In the genomic region with DNA sequence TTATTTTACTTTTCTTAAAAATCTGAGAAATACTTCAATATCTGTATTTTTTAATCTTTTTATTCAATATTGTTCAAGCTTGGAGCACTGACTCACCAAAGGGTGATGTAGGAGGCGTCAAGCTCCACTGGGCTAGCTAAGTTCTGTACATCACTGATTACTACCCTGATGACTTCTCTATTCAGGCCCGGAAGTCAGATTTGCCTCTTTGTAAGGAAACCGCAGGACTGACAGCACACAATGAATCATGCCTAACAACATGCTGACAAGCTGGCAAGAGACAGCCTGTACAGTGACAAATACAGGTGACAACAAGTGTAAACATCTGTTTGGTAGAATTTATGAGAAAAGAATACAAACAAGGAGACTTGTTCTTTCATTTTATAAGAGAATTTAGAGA, we compare ENCODE assay signal across 1 cellular context.
TF ChIP-seq lines count a peak whose summit lies in the region.

No MANE protein-coding gene starts in this region.

TF ChIP-seq in K562, 482 proteins besides CTCF, POLR2A, EP300 and RAD21 (continued from another document and continues in another):
- TF ChIP-seq, protein P1, sequence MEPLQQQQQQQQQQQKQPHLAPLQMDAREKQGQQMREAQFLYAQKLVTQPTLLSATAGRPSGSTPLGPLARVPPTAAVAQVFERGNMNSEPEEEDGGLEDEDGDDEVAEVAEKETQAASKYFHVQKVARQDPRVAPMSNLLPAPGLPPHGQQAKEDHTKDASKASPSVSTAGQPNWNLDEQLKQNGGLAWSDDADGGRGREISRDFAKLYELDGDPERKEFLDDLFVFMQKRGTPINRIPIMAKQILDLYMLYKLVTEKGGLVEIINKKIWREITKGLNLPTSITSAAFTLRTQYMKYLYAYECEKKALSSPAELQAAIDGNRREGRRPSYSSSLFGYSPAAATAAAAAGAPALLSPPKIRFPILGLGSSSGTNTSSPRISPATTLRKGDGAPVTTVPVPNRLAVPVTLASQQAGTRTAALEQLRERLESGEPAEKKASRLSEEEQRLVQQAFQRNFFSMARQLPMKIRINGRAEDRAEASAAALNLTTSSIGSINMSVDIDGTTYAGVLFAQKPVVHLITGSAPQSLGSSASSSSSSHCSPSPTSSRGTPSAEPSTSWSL (CRISPR knock-in tag; IDR thresholded peaks at IDR 0.05; ENCODE audit: borderline replicate concordance), result no peak
- TF ChIP-seq POLR2AphosphoS2 (IDR thresholded peaks at IDR 0.05; ENCODE audit: low read length) (no peak), ZNF75A (CRISPR knock-in tag; IDR thresholded peaks at IDR 0.05) (no peak), ZNF766 (CRISPR knock-in tag; conservative IDR thresholded peaks at IDR 0.05) (0 out of 2 replicates have a peak, but pooled peaks have one; percentile 48), SREBF2 (CRISPR knock-in tag; IDR thresholded peaks at IDR 0.05) (no peak), FOXJ2 (tag; IDR thresholded peaks at IDR 0.05) (peak; percentile 46; the same call in 1 of the 2 replicates), XRCC4 (IDR thresholded peaks at IDR 0.05; ENCODE audit: extremely low read depth, insufficient read depth, insufficient read length) (no peak), GATAD2B (IDR thresholded peaks at IDR 0.05; ENCODE audit: borderline replicate concordance) (no peak), NFXL1 (CRISPR knock-in tag; IDR thresholded peaks at IDR 0.05) (no peak), CBX3 (IDR thresholded peaks at IDR 0.05; ENCODE audit: borderline replicate concordance in 1 of 2, low read length in 2 of 2) (no peak), NFE2 (IDR thresholded peaks at IDR 0.05; ENCODE audit: low read depth) (no peak), NR2F6 (CRISPR knock-in tag; IDR thresholded peaks at IDR 0.05) (no peak), ZBTB8A (IDR thresholded peaks at IDR 0.05; ENCODE audit: partially characterized antibody) (no peak), LARP7 (IDR thresholded peaks at IDR 0.05) (no peak), ZNF12 (CRISPR knock-in tag; IDR thresholded peaks at IDR 0.05) (no peak), KAT8 (IDR thresholded peaks at IDR 0.05; ENCODE audit: low read depth) (no peak), TRIM24 (IDR thresholded peaks at IDR 0.05) (peak; percentile 24 to 62; a peak in 2 of 4 replicates), RBM17 (IDR thresholded peaks at IDR 0.05; ENCODE audit: borderline replicate concordance, low read depth, low read length) (no peak), BMI1 (IDR thresholded peaks at IDR 0.05; ENCODE audit: low read length) (no peak), SMARCC2 (IDR thresholded peaks at IDR 0.05; ENCODE audit: low read depth) (no peak), HEY1 (CRISPR knock-in tag; IDR thresholded peaks at IDR 0.05; ENCODE audit: borderline replicate concordance) (no peak), TEAD1 (CRISPR knock-in tag; IDR thresholded peaks at IDR 0.05) (no peak), NFIX (CRISPR knock-in tag; IDR thresholded peaks at IDR 0.05; ENCODE audit: low read depth) (no peak), PURB (CRISPR knock-in tag; IDR thresholded peaks at IDR 0.05; ENCODE audit: low read depth) (no peak), CHD1 (IDR thresholded peaks at IDR 0.05; ENCODE audit: low read length) (no peak), SETDB1 (IDR thresholded peaks at IDR 0.05; ENCODE audit: low read length) (no peak), RHOXF2B (CRISPR knock-in tag; conservative IDR thresholded peaks at IDR 0.05) (no peak), CBX2 (IDR thresholded peaks at IDR 0.05; ENCODE audit: insufficient read depth, low read length, poor library complexity, severe bottlenecking) (no peak), ESRRA (IDR thresholded peaks at IDR 0.05; ENCODE audit: borderline replicate concordance, low read depth) (peak; percentile 75; the same call in 1 of the 2 replicates), ETV1 (tag; conservative IDR thresholded peaks at IDR 0.05; ENCODE audit: low read depth) (peak; percentile 88), FOXM1 (IDR thresholded peaks at IDR 0.05; ENCODE audit: low read depth) (no peak), FOXM1 (CRISPR knock-in tag; IDR thresholded peaks at IDR 0.05; ENCODE audit: low read depth) (no peak), ETV6 (IDR thresholded peaks at IDR 0.05; ENCODE audit: borderline replicate concordance in 1 of 2, low read depth in 2 of 2, low read length in 1 of 2) (no peak), ETV6 (CRISPR knock-in tag; IDR thresholded peaks at IDR 0.05; ENCODE audit: borderline replicate concordance) (no peak)
- TF ChIP-seq, protein P2, sequence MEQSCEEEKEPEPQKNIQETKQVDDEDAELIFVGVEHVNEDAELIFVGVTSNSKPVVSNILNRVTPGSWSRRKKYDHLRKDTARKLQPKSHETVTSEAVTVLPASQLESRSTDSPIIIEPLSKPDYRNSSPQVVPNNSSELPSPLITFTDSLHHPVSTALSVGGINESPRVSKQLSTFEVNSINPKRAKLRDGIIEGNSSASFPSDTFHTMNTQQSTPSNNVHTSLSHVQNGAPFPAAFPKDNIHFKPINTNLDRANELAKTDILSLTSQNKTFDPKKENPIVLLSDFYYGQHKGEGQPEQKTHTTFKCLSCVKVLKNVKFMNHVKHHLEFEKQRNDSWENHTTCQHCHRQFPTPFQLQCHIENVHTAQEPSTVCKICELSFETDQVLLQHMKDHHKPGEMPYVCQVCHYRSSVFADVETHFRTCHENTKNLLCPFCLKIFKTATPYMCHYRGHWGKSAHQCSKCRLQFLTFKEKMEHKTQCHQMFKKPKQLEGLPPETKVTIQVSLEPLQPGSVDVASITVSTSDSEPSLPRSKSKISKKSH (CRISPR knock-in tag; IDR thresholded peaks at IDR 0.05), result no peak
- TF ChIP-seq, protein P3, sequence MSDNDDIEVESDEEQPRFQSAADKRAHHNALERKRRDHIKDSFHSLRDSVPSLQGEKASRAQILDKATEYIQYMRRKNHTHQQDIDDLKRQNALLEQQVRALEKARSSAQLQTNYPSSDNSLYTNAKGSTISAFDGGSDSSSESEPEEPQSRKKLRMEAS (CRISPR knock-in tag; IDR thresholded peaks at IDR 0.05), result no peak
- TF ChIP-seq, protein P4, sequence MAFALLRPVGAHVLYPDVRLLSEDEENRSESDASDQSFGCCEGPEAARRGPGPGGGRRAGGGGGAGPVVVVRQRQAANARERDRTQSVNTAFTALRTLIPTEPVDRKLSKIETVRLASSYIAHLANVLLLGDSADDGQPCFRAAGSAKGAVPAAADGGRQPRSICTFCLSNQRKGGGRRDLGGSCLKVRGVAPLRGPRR (CRISPR knock-in tag; IDR thresholded peaks at IDR 0.05), result no peak
- TF ChIP-seq, protein P5, sequence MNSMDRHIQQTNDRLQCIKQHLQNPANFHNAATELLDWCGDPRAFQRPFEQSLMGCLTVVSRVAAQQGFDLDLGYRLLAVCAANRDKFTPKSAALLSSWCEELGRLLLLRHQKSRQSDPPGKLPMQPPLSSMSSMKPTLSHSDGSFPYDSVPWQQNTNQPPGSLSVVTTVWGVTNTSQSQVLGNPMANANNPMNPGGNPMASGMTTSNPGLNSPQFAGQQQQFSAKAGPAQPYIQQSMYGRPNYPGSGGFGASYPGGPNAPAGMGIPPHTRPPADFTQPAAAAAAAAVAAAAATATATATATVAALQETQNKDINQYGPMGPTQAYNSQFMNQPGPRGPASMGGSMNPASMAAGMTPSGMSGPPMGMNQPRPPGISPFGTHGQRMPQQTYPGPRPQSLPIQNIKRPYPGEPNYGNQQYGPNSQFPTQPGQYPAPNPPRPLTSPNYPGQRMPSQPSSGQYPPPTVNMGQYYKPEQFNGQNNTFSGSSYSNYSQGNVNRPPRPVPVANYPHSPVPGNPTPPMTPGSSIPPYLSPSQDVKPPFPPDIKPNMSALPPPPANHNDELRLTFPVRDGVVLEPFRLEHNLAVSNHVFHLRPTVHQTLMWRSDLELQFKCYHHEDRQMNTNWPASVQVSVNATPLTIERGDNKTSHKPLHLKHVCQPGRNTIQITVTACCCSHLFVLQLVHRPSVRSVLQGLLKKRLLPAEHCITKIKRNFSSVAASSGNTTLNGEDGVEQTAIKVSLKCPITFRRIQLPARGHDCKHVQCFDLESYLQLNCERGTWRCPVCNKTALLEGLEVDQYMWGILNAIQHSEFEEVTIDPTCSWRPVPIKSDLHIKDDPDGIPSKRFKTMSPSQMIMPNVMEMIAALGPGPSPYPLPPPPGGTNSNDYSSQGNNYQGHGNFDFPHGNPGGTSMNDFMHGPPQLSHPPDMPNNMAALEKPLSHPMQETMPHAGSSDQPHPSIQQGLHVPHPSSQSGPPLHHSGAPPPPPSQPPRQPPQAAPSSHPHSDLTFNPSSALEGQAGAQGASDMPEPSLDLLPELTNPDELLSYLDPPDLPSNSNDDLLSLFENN (IDR thresholded peaks at IDR 0.05; ENCODE audit: low read depth in 2 of 2, low read length in 2 of 2), result 0 out of 4 replicates have a peak, but pooled peaks of 1 of the 2 experiments have one; percentile 44
- TF ChIP-seq, protein P6, sequence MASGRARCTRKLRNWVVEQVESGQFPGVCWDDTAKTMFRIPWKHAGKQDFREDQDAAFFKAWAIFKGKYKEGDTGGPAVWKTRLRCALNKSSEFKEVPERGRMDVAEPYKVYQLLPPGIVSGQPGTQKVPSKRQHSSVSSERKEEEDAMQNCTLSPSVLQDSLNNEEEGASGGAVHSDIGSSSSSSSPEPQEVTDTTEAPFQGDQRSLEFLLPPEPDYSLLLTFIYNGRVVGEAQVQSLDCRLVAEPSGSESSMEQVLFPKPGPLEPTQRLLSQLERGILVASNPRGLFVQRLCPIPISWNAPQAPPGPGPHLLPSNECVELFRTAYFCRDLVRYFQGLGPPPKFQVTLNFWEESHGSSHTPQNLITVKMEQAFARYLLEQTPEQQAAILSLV (tag; IDR thresholded peaks at IDR 0.05), result no peak
- TF ChIP-seq, protein P7, sequence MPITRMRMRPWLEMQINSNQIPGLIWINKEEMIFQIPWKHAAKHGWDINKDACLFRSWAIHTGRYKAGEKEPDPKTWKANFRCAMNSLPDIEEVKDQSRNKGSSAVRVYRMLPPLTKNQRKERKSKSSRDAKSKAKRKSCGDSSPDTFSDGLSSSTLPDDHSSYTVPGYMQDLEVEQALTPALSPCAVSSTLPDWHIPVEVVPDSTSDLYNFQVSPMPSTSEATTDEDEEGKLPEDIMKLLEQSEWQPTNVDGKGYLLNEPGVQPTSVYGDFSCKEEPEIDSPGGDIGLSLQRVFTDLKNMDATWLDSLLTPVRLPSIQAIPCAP (CRISPR knock-in tag; IDR thresholded peaks at IDR 0.05; ENCODE audit: borderline replicate concordance), result no peak
- TF ChIP-seq, protein P8, sequence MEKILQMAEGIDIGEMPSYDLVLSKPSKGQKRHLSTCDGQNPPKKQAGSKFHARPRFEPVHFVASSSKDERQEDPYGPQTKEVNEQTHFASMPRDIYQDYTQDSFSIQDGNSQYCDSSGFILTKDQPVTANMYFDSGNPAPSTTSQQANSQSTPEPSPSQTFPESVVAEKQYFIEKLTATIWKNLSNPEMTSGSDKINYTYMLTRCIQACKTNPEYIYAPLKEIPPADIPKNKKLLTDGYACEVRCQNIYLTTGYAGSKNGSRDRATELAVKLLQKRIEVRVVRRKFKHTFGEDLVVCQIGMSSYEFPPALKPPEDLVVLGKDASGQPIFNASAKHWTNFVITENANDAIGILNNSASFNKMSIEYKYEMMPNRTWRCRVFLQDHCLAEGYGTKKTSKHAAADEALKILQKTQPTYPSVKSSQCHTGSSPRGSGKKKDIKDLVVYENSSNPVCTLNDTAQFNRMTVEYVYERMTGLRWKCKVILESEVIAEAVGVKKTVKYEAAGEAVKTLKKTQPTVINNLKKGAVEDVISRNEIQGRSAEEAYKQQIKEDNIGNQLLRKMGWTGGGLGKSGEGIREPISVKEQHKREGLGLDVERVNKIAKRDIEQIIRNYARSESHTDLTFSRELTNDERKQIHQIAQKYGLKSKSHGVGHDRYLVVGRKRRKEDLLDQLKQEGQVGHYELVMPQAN (IDR thresholded peaks at IDR 0.05; ENCODE audit: borderline replicate concordance), result no peak
- TF ChIP-seq, protein P9, sequence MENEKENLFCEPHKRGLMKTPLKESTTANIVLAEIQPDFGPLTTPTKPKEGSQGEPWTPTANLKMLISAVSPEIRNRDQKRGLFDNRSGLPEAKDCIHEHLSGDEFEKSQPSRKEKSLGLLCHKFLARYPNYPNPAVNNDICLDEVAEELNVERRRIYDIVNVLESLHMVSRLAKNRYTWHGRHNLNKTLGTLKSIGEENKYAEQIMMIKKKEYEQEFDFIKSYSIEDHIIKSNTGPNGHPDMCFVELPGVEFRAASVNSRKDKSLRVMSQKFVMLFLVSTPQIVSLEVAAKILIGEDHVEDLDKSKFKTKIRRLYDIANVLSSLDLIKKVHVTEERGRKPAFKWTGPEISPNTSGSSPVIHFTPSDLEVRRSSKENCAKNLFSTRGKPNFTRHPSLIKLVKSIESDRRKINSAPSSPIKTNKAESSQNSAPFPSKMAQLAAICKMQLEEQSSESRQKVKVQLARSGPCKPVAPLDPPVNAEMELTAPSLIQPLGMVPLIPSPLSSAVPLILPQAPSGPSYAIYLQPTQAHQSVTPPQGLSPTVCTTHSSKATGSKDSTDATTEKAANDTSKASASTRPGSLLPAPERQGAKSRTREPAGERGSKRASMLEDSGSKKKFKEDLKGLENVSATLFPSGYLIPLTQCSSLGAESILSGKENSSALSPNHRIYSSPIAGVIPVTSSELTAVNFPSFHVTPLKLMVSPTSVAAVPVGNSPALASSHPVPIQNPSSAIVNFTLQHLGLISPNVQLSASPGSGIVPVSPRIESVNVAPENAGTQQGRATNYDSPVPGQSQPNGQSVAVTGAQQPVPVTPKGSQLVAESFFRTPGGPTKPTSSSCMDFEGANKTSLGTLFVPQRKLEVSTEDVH (IDR thresholded peaks at IDR 0.05; ENCODE audit: low read depth, partially characterized antibody), result no peak
- TF ChIP-seq, protein P10, sequence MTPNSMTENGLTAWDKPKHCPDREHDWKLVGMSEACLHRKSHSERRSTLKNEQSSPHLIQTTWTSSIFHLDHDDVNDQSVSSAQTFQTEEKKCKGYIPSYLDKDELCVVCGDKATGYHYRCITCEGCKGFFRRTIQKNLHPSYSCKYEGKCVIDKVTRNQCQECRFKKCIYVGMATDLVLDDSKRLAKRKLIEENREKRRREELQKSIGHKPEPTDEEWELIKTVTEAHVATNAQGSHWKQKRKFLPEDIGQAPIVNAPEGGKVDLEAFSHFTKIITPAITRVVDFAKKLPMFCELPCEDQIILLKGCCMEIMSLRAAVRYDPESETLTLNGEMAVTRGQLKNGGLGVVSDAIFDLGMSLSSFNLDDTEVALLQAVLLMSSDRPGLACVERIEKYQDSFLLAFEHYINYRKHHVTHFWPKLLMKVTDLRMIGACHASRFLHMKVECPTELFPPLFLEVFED (CRISPR knock-in tag; conservative IDR thresholded peaks at IDR 0.05), result no peak
- TF ChIP-seq, protein P11, sequence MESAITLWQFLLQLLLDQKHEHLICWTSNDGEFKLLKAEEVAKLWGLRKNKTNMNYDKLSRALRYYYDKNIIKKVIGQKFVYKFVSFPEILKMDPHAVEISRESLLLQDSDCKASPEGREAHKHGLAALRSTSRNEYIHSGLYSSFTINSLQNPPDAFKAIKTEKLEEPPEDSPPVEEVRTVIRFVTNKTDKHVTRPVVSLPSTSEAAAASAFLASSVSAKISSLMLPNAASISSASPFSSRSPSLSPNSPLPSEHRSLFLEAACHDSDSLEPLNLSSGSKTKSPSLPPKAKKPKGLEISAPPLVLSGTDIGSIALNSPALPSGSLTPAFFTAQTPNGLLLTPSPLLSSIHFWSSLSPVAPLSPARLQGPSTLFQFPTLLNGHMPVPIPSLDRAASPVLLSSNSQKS (CRISPR knock-in tag; IDR thresholded peaks at IDR 0.05), result no peak
